1 cellular context compared by ENCODE assay signal in genomic region chr12:68237068-68237467, GRCh38.
TF ChIP-seq lines count a peak whose summit lies in the region.

No MANE protein-coding gene starts in this region.

TF ChIP-seq in GM23338, 12 proteins besides CTCF, POLR2A, EP300 and RAD21 (continued from another document):
- TF ChIP-seq, protein P1, sequence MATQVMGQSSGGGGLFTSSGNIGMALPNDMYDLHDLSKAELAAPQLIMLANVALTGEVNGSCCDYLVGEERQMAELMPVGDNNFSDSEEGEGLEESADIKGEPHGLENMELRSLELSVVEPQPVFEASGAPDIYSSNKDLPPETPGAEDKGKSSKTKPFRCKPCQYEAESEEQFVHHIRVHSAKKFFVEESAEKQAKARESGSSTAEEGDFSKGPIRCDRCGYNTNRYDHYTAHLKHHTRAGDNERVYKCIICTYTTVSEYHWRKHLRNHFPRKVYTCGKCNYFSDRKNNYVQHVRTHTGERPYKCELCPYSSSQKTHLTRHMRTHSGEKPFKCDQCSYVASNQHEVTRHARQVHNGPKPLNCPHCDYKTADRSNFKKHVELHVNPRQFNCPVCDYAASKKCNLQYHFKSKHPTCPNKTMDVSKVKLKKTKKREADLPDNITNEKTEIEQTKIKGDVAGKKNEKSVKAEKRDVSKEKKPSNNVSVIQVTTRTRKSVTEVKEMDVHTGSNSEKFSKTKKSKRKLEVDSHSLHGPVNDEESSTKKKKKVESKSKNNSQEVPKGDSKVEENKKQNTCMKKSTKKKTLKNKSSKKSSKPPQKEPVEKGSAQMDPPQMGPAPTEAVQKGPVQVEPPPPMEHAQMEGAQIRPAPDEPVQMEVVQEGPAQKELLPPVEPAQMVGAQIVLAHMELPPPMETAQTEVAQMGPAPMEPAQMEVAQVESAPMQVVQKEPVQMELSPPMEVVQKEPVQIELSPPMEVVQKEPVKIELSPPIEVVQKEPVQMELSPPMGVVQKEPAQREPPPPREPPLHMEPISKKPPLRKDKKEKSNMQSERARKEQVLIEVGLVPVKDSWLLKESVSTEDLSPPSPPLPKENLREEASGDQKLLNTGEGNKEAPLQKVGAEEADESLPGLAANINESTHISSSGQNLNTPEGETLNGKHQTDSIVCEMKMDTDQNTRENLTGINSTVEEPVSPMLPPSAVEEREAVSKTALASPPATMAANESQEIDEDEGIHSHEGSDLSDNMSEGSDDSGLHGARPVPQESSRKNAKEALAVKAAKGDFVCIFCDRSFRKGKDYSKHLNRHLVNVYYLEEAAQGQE (IDR thresholded peaks at IDR 0.05; ENCODE audit: unreplicated experiment) = no peak
- TF ChIP-seq, protein P2, sequence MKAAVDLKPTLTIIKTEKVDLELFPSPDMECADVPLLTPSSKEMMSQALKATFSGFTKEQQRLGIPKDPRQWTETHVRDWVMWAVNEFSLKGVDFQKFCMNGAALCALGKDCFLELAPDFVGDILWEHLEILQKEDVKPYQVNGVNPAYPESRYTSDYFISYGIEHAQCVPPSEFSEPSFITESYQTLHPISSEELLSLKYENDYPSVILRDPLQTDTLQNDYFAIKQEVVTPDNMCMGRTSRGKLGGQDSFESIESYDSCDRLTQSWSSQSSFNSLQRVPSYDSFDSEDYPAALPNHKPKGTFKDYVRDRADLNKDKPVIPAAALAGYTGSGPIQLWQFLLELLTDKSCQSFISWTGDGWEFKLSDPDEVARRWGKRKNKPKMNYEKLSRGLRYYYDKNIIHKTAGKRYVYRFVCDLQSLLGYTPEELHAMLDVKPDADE (IDR thresholded peaks at IDR 0.05) = no peak
- no peak for TF ChIP-seq NANOG (IDR thresholded peaks at IDR 0.05; ENCODE audit: borderline replicate concordance)
- no peak for TF ChIP-seq EZH2phosphoT487 (IDR thresholded peaks at IDR 0.05; ENCODE audit: unreplicated experiment)
- TF ChIP-seq STAT1 (IDR thresholded peaks at IDR 0.05; ENCODE audit: unreplicated experiment) = no peak
- no peak for TF ChIP-seq POLR2AphosphoS5 (IDR thresholded peaks at IDR 0.05; ENCODE audit: low read depth)
- no peak for TF ChIP-seq EZH2 (IDR thresholded peaks at IDR 0.05; ENCODE audit: low read depth, unreplicated experiment)
- TF ChIP-seq ZNF114 (CRISPR knock-in tag; IDR thresholded peaks at IDR 0.05) = no peak
- no peak for TF ChIP-seq JUNB (IDR thresholded peaks at IDR 0.05; ENCODE audit: unreplicated experiment)
TF ChIP-seq in GM23338: peak in this region for 0.
